10 cellular contexts compared by ENCODE assay signal in genomic region chr6:112956696-112957525, GRCh38.
DNase-seq lines count a peak whose midpoint lies in the region; ATAC-seq and TF ChIP-seq lines count a peak whose summit lies in the region.
"Had no signal": no experiment of that assay in that cellular context is flagged by ENCODE, and none has a peak within 500 bp of the region (broad histone marks: within the 10 kb centered on the region; RNA-seq: fewer than 3 reads in every experiment).

No MANE protein-coding gene starts in this region.

- H3K27ac ChIP-seq in Panc1 (ENCODE audit: low read length), result no peak overlapping the region
- H3K27ac ChIP-seq in fibroblast of lung (ENCODE audit: insufficient read depth, low read length), result no peak overlapping the region

- DNase-seq in ELF-1 (ENCODE audit: low read depth, low spot score), result peak; percentile 49
- no peak for DNase-seq in Panc1 (ENCODE audit: low read depth, low spot score)
- peak; percentile 93 to 98 for DNase-seq in fibroblast of lung (ENCODE audit: low read depth in 2 of 2)
- DNase-seq in occipital lobe (lab: John Stamatoyannopoulos, UW), result peak; percentile 1
- no peak for DNase-seq in activated effector memory CD4-positive, alpha-beta T cell treated with anti-CD3 and anti-CD28 coated beads, Interleukin-2, amount 50 U/mL, for 16 hours
- DNase-seq in NCI-H1436 (lab: John Stamatoyannopoulos, UW), result no peak
- DNase-seq in KG1 (lab: John Stamatoyannopoulos, UW), result no peak
- DNase-seq: Karpas-422, left colon had no signal

- H3K4me3 ChIP-seq in Panc1 (ENCODE audit: low read depth in 2 of 2, low read length in 2 of 2) (no peak overlapping the region), fibroblast of lung (replicated peaks in 1 of 4; ENCODE audit: control extremely low read depth in 1 of 4, insufficient read depth in 1 of 4, low read depth in 3 of 4, low read length in 4 of 4) (no peak overlapping the region)

- H3K4me1 ChIP-seq in Panc1 (ENCODE audit: control insufficient read depth, insufficient read depth, low read length), result peaks cover 8% of the 10 kb centered on the region; the same call in 1 of the 2 replicates
- peaks cover 5% of the 10 kb centered on the region for H3K4me1 ChIP-seq in fibroblast of lung (ENCODE audit: control insufficient read depth, extremely low read depth, insufficient read depth, low read length)

- no peaks in the 10 kb centered on the region for H3K79me2 ChIP-seq in fibroblast of lung (ENCODE audit: control insufficient read depth, insufficient read depth, low read length)

- in situ Hi-C loops in Panc1 (cut with HindIII; ENCODE audit: low pct_unique_long_range_greater_than_20kb, low sequenced_read_pairs), result no loop called here

- no peak overlapping the region for H2AFZ ChIP-seq in fibroblast of lung (ENCODE audit: low read length)

- H3K9me3 ChIP-seq in Panc1 (ENCODE audit: control insufficient read depth, insufficient read depth, low read depth, low read length), result no peaks in the 10 kb centered on the region
- H3K9me3 ChIP-seq in fibroblast of lung (ENCODE audit: control insufficient read depth, insufficient read depth, low read depth, low read length), result no peaks in the 10 kb centered on the region

- H3K9ac ChIP-seq in fibroblast of lung (ENCODE audit: insufficient read depth, low read length), result no peak overlapping the region

- TF ChIP-seq CTCF in Panc1 (IDR thresholded peaks at IDR 0.05) (no peak), fibroblast of lung (conservative IDR thresholded peaks at IDR 0.05 in 1 of 2, IDR thresholded peaks at IDR 0.05 in 1 of 2; ENCODE audit: low read depth in 1 of 2, low read length in 2 of 2) (no peak)

- H3K36me3 ChIP-seq in Panc1 (ENCODE audit: control insufficient read depth, insufficient read depth, low read length), result no peaks in the 10 kb centered on the region
- no peaks in the 10 kb centered on the region for H3K36me3 ChIP-seq in fibroblast of lung (ENCODE audit: control insufficient read depth, insufficient read depth, low read length)

- POLR2A ChIA-PET in Panc1 (lab: Charles Lee), result no interaction called here

- peak overlapping the region; percentile 10 for H3K4me2 ChIP-seq in fibroblast of lung (ENCODE audit: extremely low read depth, insufficient read depth, low read length)

- H4K20me1 ChIP-seq in fibroblast of lung (ENCODE audit: control insufficient read depth, extremely low read depth, insufficient read depth, low read length), result no peaks in the 10 kb centered on the region

- peak; percentile 48 for ATAC-seq in Panc1
- ATAC-seq in activated CD4-positive, CD25-positive, alpha-beta regulatory T cell treated with anti-CD3 and anti-CD28 coated beads, Interleukin-2, amount 50 U/mL, for 24 hours, result no peak
- ATAC-seq: left colon had no signal

- intact Hi-C loops in Panc1 (cut with micrococcal nuclease; ENCODE audit: unreplicated experiment), result no loop called here

- CTCF ChIA-PET in Panc1 (lab: Charles Lee), result interaction anchor here (0.6 kb wide), 1 partner anchor 922 kb away, joined by 3 read pairs; no protein-coding TSS in a partner anchor

- H3K27me3 ChIP-seq in Panc1 (ENCODE audit: control insufficient read depth, insufficient read depth, low read length) (no peaks in the 10 kb centered on the region), fibroblast of lung (ENCODE audit: control insufficient read depth, insufficient read depth, low read length) (no peaks in the 10 kb centered on the region)

- BruUV-seq in Panc1 (replicated peaks; lab: Mats Ljungman, UMichigan), result no TSS peak

Comparison
In these comparisons a context has a peak if more than half of its experiments do, and no peak if none do; other contexts are left out.
1. DNase-seq: peak in ELF-1 (single experiment), fibroblast of lung (2 of 2) and occipital lobe (single experiment); none in Panc1 (single experiment), activated effector memory CD4-positive, alpha-beta T cell treated with anti-CD3 and anti-CD28 coated beads, Interleukin-2, amount 50 U/mL, for 16 hours (single experiment), NCI-H1436 (single experiment) and KG1 (single experiment).